Comparison of ENCODE assay signal across 8 cellular contexts in genomic region chr1:51768971-51769601, GRCh38.
DNase-seq lines count a peak whose midpoint lies in the region; ATAC-seq and TF ChIP-seq lines count a peak whose summit lies in the region.

No MANE protein-coding gene starts in this region.

- H3K4me1 Mint-ChIP-seq in activated CD4-positive, alpha-beta T cell treated with anti-CD3 and anti-CD28 coated beads, Interleukin-2, amount 10 ng/mL, durations not matched to agents 7 days and 5 days: peaks cover 5% of the 10 kb centered on the region

- TF ChIP-seq POLR2A in prostate gland (IDR thresholded peaks at IDR 0.05): no peak

- no peaks in the 10 kb centered on the region for H3K9me3 Mint-ChIP-seq in activated CD4-positive, alpha-beta T cell treated with anti-CD3 and anti-CD28 coated beads, Interleukin-2, amount 10 ng/mL, durations not matched to agents 7 days and 5 days

- H3K36me3 ChIP-seq in prostate gland: no peaks in the 10 kb centered on the region

- 60% methylated on average over 6 of the region's 6 CpGs for WGBS in prostate gland

- ATAC-seq in GM18517 (IDR thresholded peaks at IDR 0.05; ENCODE audit: unreplicated experiment) (peak; percentile 69), GM21423 (IDR thresholded peaks at IDR 0.05; ENCODE audit: unreplicated experiment) (no peak)

- H3K27ac Mint-ChIP-seq in activated CD4-positive, alpha-beta T cell treated with anti-CD3 and anti-CD28 coated beads, Interleukin-2, amount 10 ng/mL, durations not matched to agents 7 days and 5 days: no peak overlapping the region

- H3K9me3 ChIP-seq in prostate gland: no peaks in the 10 kb centered on the region

- POLR2A ChIA-PET in activated CD4-positive, alpha-beta T cell treated with anti-CD3 and anti-CD28 coated beads, Interleukin-2, amount 10 ng/mL, durations not matched to agents 7 days and 5 days (lab: Charles Lee): interaction anchor here (0.6 kb wide), 2 partner anchors 103 to 246 kb away, joined by 3 to 10 read pairs; no protein-coding TSS in a partner anchor

- peak; percentile 65 to 84 (median 78) for TF ChIP-seq CTCF in prostate gland (IDR thresholded peaks at IDR 0.05)

- DNase-seq in CMK (ENCODE audit: low read depth) (peak; percentile 20), NCI-H1930 (lab: John Stamatoyannopoulos, UW) (peak; percentile 20 to 27), globus pallidus (ENCODE audit: low spot score) (peak; percentile 63), prostate gland (ENCODE audit: low spot score) (peak; percentile 21)
- peak; percentile 38 for DNase-seq in activated CD4-positive, alpha-beta T cell treated with anti-CD3 and anti-CD28 coated beads, Interleukin-2, amount 10 ng/mL, durations not matched to agents 7 days and 5 days
- no peak for DNase-seq in activated T-cell treated with anti-CD3 and anti-CD28 coated beads, Interleukin-2, amount 50 U/mL, for 48 hours

- H3K36me3 Mint-ChIP-seq in activated CD4-positive, alpha-beta T cell treated with anti-CD3 and anti-CD28 coated beads, Interleukin-2, amount 10 ng/mL, durations not matched to agents 7 days and 5 days (ENCODE audit: low read depth): peaks cover 22% of the 10 kb centered on the region

- intact Hi-C loops in prostate gland (cut with DNase I): loop anchor here (10.0 kb wide), 1 partner anchor 204 kb away; no protein-coding TSS in a partner anchor

- H3K4me3 Mint-ChIP-seq in activated CD4-positive, alpha-beta T cell treated with anti-CD3 and anti-CD28 coated beads, Interleukin-2, amount 10 ng/mL, durations not matched to agents 7 days and 5 days: no peak overlapping the region

- no peaks in the 10 kb centered on the region for H3K27me3 ChIP-seq in prostate gland (replicated peaks; ENCODE audit: insufficient read depth)

- no peak overlapping the region for H3K4me3 ChIP-seq in prostate gland

- H3K4me1 ChIP-seq in prostate gland (replicated peaks): no peaks in the 10 kb centered on the region

- H3K27me3 Mint-ChIP-seq in activated CD4-positive, alpha-beta T cell treated with anti-CD3 and anti-CD28 coated beads, Interleukin-2, amount 10 ng/mL, durations not matched to agents 7 days and 5 days: no peaks in the 10 kb centered on the region

- peak overlapping the region in 1 of 2 donors; percentile 29 for H3K27ac ChIP-seq in prostate gland

- CTCF ChIA-PET in activated CD4-positive, alpha-beta T cell treated with anti-CD3 and anti-CD28 coated beads, Interleukin-2, amount 10 ng/mL, durations not matched to agents 7 days and 5 days (lab: Charles Lee): interaction anchor here (1.0 to 2.1 kb wide), 11 partner anchors 13 to 475 kb away, joined by 3 to 7 read pairs (median 3); no protein-coding TSS in a partner anchor

Comparison
In these comparisons a context has a peak if more than half of its experiments do, and no peak if none do; other contexts are left out.
1. DNase-seq: peak in CMK (single experiment), NCI-H1930 (2 of 2), activated CD4-positive, alpha-beta T cell treated with anti-CD3 and anti-CD28 coated beads, Interleukin-2, amount 10 ng/mL, durations not matched to agents 7 days and 5 days (single experiment), globus pallidus (single experiment) and prostate gland (single experiment); none in activated T-cell treated with anti-CD3 and anti-CD28 coated beads, Interleukin-2, amount 50 U/mL, for 48 hours (0 of 2).